15 cellular contexts compared by ENCODE assay signal in genomic region chr2:113848758-113849460, GRCh38. TPM values are rescaled to one million over a fixed set of nuclear protein-coding genes. Genes with fewer than 3 reads are reported as not detected.
DNase-seq lines count a peak whose midpoint lies in the region; ATAC-seq, FAIRE-seq and TF ChIP-seq lines count a peak whose summit lies in the region.
"Had no signal": no experiment of that assay in that cellular context is flagged by ENCODE, and none has a peak within 500 bp of the region (broad histone marks: within the 10 kb centered on the region; RNA-seq: fewer than 3 reads in every experiment).

No MANE protein-coding gene starts in this region.

- H3K4me2 ChIP-seq in K562 (ENCODE audit: insufficient read depth, low read length): no peak overlapping the region

- peak overlapping the region; percentile 29 for H3K27ac Mint-ChIP-seq in MCF 10A (ENCODE audit: low read depth, unreplicated experiment)
- H3K27ac Mint-ChIP-seq in stimulated activated naive CD8-positive, alpha-beta T cell treated with anti-CD3 and anti-CD28 coated beads, Interleukin-15, Interleukin-2, amounts not matched to agents 100 ng/mL and 50 ng/mL, for 24 hours: peak overlapping the region; percentile 10
- H3K27ac Mint-ChIP-seq: progenitor cell of endocrine pancreas had no signal

- peak; percentile 82 for ATAC-seq in HG03442 (IDR thresholded peaks at IDR 0.05; ENCODE audit: unreplicated experiment)
- no peak for ATAC-seq in K562
- ATAC-seq: heart right ventricle had no signal

- H3K9ac ChIP-seq in K562 (ENCODE audit: insufficient read depth in 1 of 2, low read depth in 2 of 2, low read length in 2 of 2): no peak overlapping the region

- H3K27me3 ChIP-seq in breast epithelium (no peaks in the 10 kb centered on the region), K562 (ENCODE audit: control insufficient read depth in 2 of 2, insufficient read depth in 2 of 2, low read length in 2 of 2) (no peaks in the 10 kb centered on the region)
- H3K27me3 ChIP-seq: heart right ventricle, SJSA1 had no signal

- H3K9me1 ChIP-seq in K562 (ENCODE audit: control insufficient read depth, insufficient read depth, low read length): no peaks in the 10 kb centered on the region

- FAIRE-seq in K562 (lab: Jason Lieb, UNC): no peak

- H3K4me3 ChIP-seq in breast epithelium (no peak overlapping the region), K562 (no peak overlapping the region)
- H3K4me3 ChIP-seq: heart right ventricle, SJSA1 had no signal

- no TSS peak for BruUV-seq in MCF 10A (replicated peaks; lab: Mats Ljungman, UMichigan)
- no TSS peak for BruUV-seq in K562 (replicated peaks; lab: Mats Ljungman, UMichigan)

- TF ChIP-seq CTCF in MCF 10A (IDR thresholded peaks at IDR 0.05; ENCODE audit: unreplicated experiment): no peak
- TF ChIP-seq CTCF in breast epithelium (IDR thresholded peaks at IDR 0.05): no peak
- TF ChIP-seq CTCF in K562 (IDR thresholded peaks at IDR 0.05 in 2 of 3, conservative IDR thresholded peaks at IDR 0.05 in 1 of 3; ENCODE audit: insufficient read depth in 2 of 3, low read depth in 1 of 3, low read length in 3 of 3): no peak

- H3K36me3 ChIP-seq in breast epithelium (no peaks in the 10 kb centered on the region), K562 (ENCODE audit: control insufficient read depth, insufficient read depth, low read length) (no peaks in the 10 kb centered on the region)
- H3K36me3 ChIP-seq: heart right ventricle, SJSA1 had no signal

- intact Hi-C loops in MCF 10A (cut with micrococcal nuclease) (no loop called here), breast epithelium (cut with DNase I; ENCODE audit: low total_unique reads) (no loop called here), K562 (cut with micrococcal nuclease) (no loop called here)

- no peaks in the 10 kb centered on the region for H3K27me3 Mint-ChIP-seq in MCF 10A (ENCODE audit: insufficient read depth, unreplicated experiment)
- no peaks in the 10 kb centered on the region for H3K27me3 Mint-ChIP-seq in stimulated activated naive CD8-positive, alpha-beta T cell treated with anti-CD3 and anti-CD28 coated beads, Interleukin-15, Interleukin-2, amounts not matched to agents 100 ng/mL and 50 ng/mL, for 24 hours

- CTCF ChIA-PET in MCF 10A (lab: Yijun Ruan, JAX): interaction anchor here (0.6 to 0.8 kb wide), 2 partner anchors 11 to 246 kb away, joined by 3 read pairs; no protein-coding TSS in a partner anchor
- CTCF ChIA-PET in K562 (lab: Yijun Ruan, JAX; ENCODE audit: low intra/inter-chr PET ratio): no interaction called here

- TF ChIP-seq EP300 in K562 (IDR thresholded peaks at IDR 0.05; ENCODE audit: low read length): no peak

- no peak for TF ChIP-seq POLR2A in breast epithelium (IDR thresholded peaks at IDR 0.05)
- TF ChIP-seq POLR2A in K562 (conservative IDR thresholded peaks at IDR 0.05): no peak

- no peaks in the 10 kb centered on the region for H3K9me3 Mint-ChIP-seq in MCF 10A (ENCODE audit: unreplicated experiment)
- H3K9me3 Mint-ChIP-seq in stimulated activated naive CD8-positive, alpha-beta T cell treated with anti-CD3 and anti-CD28 coated beads, Interleukin-15, Interleukin-2, amounts not matched to agents 100 ng/mL and 50 ng/mL, for 24 hours: peaks cover 5% of the 10 kb centered on the region

- in situ Hi-C loops in K562 (cut with MboI): no loop called here

- H3K9me3 ChIP-seq in breast epithelium (no peaks in the 10 kb centered on the region), K562 (replicated peaks; ENCODE audit: control insufficient read depth, insufficient read depth, low read depth, low read length) (no peaks in the 10 kb centered on the region; the same call in none of the 2 replicates)

- WGBS in K562 (ENCODE audit: insufficient coverage, low coverage, missing lambda C conversion rate): 42% methylated on average over 6 of the region's 6 CpGs

- H3K27ac ChIP-seq in breast epithelium (no peak overlapping the region), K562 (ENCODE audit: extremely low read depth, low read depth, low read length) (no peak overlapping the region), substantia nigra (ENCODE audit: low read depth, low read length, poor library complexity, severe bottlenecking) (no peak overlapping the region)
- H3K27ac ChIP-seq: C4-2B, heart right ventricle, SJSA1 had no signal

- no peaks in the 10 kb centered on the region for H4K20me1 ChIP-seq in K562 (replicated peaks; ENCODE audit: control insufficient read depth, insufficient read depth, low read length)

- H3K79me2 ChIP-seq in K562 (ENCODE audit: control insufficient read depth, insufficient read depth, low read length): no peaks in the 10 kb centered on the region

- no peak overlapping the region for H3K4me3 Mint-ChIP-seq in MCF 10A (ENCODE audit: unreplicated experiment)
- no peak overlapping the region for H3K4me3 Mint-ChIP-seq in stimulated activated naive CD8-positive, alpha-beta T cell treated with anti-CD3 and anti-CD28 coated beads, Interleukin-15, Interleukin-2, amounts not matched to agents 100 ng/mL and 50 ng/mL, for 24 hours

- H3K4me1 ChIP-seq in breast epithelium (no peaks in the 10 kb centered on the region), K562 (replicated peaks in 1 of 2; ENCODE audit: control insufficient read depth in 2 of 2, insufficient read depth in 2 of 2, low read length in 2 of 2) (no peaks in the 10 kb centered on the region)
- H3K4me1 ChIP-seq: SJSA1 had no signal

- no peak for TF ChIP-seq RAD21 in K562 (CRISPR knock-in tag; conservative IDR thresholded peaks at IDR 0.05 in 1 of 2, IDR thresholded peaks at IDR 0.05 in 1 of 2)

- H3K36me3 Mint-ChIP-seq in MCF 10A (ENCODE audit: insufficient read depth, unreplicated experiment): no peaks in the 10 kb centered on the region
- peaks cover 12% of the 10 kb centered on the region for H3K36me3 Mint-ChIP-seq in stimulated activated naive CD8-positive, alpha-beta T cell treated with anti-CD3 and anti-CD28 coated beads, Interleukin-15, Interleukin-2, amounts not matched to agents 100 ng/mL and 50 ng/mL, for 24 hours (ENCODE audit: low read depth)

- H3K4me1 Mint-ChIP-seq in MCF 10A (ENCODE audit: insufficient read depth, unreplicated experiment): peaks cover 12% of the 10 kb centered on the region
- peaks cover 10% of the 10 kb centered on the region for H3K4me1 Mint-ChIP-seq in stimulated activated naive CD8-positive, alpha-beta T cell treated with anti-CD3 and anti-CD28 coated beads, Interleukin-15, Interleukin-2, amounts not matched to agents 100 ng/mL and 50 ng/mL, for 24 hours (ENCODE audit: low read depth)

- peak overlapping the region; percentile 29; the same call in 1 of the 2 replicates for H2AFZ ChIP-seq in K562 (ENCODE audit: low read depth, low read length)

- DNase-seq in MCF 10A (ENCODE audit: unreplicated experiment) (peak; percentile 83), breast epithelium (ENCODE audit: low spot score in 2 of 2) (no peak), K562 (ENCODE audit: extremely low read depth in 1 of 4, low spot score in 3 of 4) (no peak), D341Med (ENCODE audit: low spot score) (no peak), substantia nigra (lab: John Stamatoyannopoulos, UW) (no peak), NCI-H2029 treated with DMSO at 0.1 percent for 48 hours (lab: John Stamatoyannopoulos, UW) (no peak)
- DNase-seq: amygdala, heart right ventricle, Kasumi-1, trophoblast cell had no signal

- POLR2A ChIA-PET in MCF 10A (lab: Yijun Ruan, JAX): interaction anchor here (0.8 to 11.8 kb wide), 13 partner anchors 10 to 93 kb away, joined by 3 to 151 read pairs (median 4); partner anchors contain the start of genes ACTR3 and SLC35F5
- POLR2A ChIA-PET in K562 (lab: Yijun Ruan, JAX): no interaction called here

TF ChIP-seq in K562, 482 proteins besides CTCF, POLR2A, EP300 and RAD21 (continues in another document):
- TF ChIP-seq SMARCB1 (IDR thresholded peaks at IDR 0.05; ENCODE audit: insufficient read length, low read depth) (no peak), GABPB1 (CRISPR knock-in tag; IDR thresholded peaks at IDR 0.05) (no peak), YBX1 (IDR thresholded peaks at IDR 0.05) (no peak), UBTF (IDR thresholded peaks at IDR 0.05; ENCODE audit: borderline replicate concordance in 1 of 2, low read depth in 2 of 2, low read length in 2 of 2) (no peak)

RNA-seq across cellular contexts. Expression of gene ACTR3, which starts 41.0 kb away (rescaled TPM):
- total RNA-seq in MCF 10A (2022) (260 and 311 TPM in 2 replicates), breast epithelium (100 to 1,000 TPM in 2 of 3 donors, 10 to 100 TPM in 1; 98.4 to 150 (median 117) TPM), K562 (2014; rRNA removed) (142 and 192 TPM in 2 replicates), K562 (2014; rRNA removed; fragmentation: Illumina TruSeq; extraction: Trizol) (273 and 317 TPM in 2 replicates), K562 (2015; rRNA removed; fragmentation: Illumina TruSeq; extraction: Trizol) (263 and 277 TPM in 2 replicates), K562 (2021) (307 and 310 TPM in 2 replicates)
- total RNA-seq in K562 (2011; cell fraction: chromatin; rRNA removed; ENCODE audit: low replicate concordance): 59.8 and 145 TPM in 2 replicates
- total RNA-seq in K562 (2011; cell fraction: nucleolus; rRNA removed): 44.6 and 49.2 TPM in 2 replicates
- 65.8 and 108 TPM in 2 replicates for total RNA-seq in K562 (2011; cell fraction: nucleoplasm; rRNA removed)
- polyA plus RNA-seq in K562 (2011; rRNA removed) (246 and 354 TPM in 2 replicates), K562 (2014; fragmentation: Illumina TruSeq; extraction: Trizol) (236 and 249 TPM in 2 replicates), K562 (2014; fragmentation: Nextera tagmentation; extraction: Ambion mirVana) (10 to 100 TPM; 49.0 to 65.1 TPM), K562 (2014; rRNA removed) (205 and 213 TPM in 2 replicates)
- 68.8 and 143 TPM in 2 replicates for polyA plus RNA-seq in K562 (2011; cell fraction: cytosol; rRNA removed)
- polyA plus RNA-seq in K562 (2011; cell fraction: nucleus; rRNA removed): 48.3 and 83.7 TPM in 2 replicates
- 219 and 220 TPM in 2 replicates for polyA plus RNA-seq in K562 (2012)
- polyA minus RNA-seq in K562 (2011; rRNA and poly(A)+ RNA removed): 455 and 468 TPM in 2 replicates
- polyA minus RNA-seq in K562 (2011; cell fraction: cytosol; rRNA and poly(A)+ RNA removed): 213 and 229 TPM in 2 replicates
- polyA minus RNA-seq in K562 (2011; cell fraction: nucleus; rRNA and poly(A)+ RNA removed): 50.5 and 86.9 TPM in 2 replicates
